8 cellular contexts compared by ENCODE assay signal in the genomic region with DNA sequence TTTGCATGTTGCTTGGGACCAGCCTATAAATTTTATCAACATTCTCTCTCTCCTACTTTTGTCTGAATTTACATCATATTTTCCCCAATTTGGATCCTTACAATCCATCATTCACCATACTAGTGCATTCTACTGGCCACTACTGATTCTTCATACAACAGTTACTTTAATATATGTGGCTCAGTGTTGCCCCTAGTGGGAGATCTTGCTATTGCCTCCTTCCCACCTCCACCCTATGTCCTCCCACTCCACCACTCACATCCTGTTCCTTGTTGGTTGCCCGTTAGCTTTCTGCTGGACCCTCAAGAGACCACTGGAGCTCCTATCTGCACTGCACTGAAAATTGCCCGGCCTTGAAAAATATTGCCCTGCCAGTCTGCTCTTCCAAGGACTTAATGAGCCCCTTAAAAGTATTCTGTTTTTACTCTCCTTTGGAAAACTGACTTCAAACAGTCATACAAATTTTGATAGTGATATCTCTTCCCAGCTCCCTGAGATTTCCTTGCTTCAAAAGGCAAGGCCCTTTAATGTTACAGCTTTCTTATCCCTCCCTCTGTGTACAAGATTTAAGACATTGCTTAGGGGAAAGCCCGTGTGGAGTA.
DNase-seq lines count a peak whose midpoint lies in the region; ATAC-seq, FAIRE-seq and TF ChIP-seq lines count a peak whose summit lies in the region.

No MANE protein-coding gene starts in this region.

- POLR2A ChIA-PET in AG04450 (lab: Yijun Ruan, JAX), result no interaction called here

- H3K4me3 ChIP-seq in AG04450 (ENCODE audit: low read depth, low read length), result no peak overlapping the region
- H3K4me3 ChIP-seq in choroid plexus epithelial cell (ENCODE audit: low read depth, low read length), result no peak overlapping the region

- DNase-seq in AG04450 (ENCODE audit: low read depth, low spot score) (no peak), GM18507 (ENCODE audit: extremely low spot score, insufficient read length, low read depth) (no peak), NCI-H1694 treated with DMSO at 0.1 percent for 48 hours (lab: John Stamatoyannopoulos, UW) (peak; percentile 14), choroid plexus epithelial cell (ENCODE audit: low read depth) (peak; percentile 22)
- DNase-seq in stimulated activated naive CD8-positive, alpha-beta T cell treated with anti-CD3 and anti-CD28 coated beads, Interleukin-15, Interleukin-2, amounts not matched to agents 100 U/mL and 50 U/mL, for 24 hours, result peak; percentile 4
- no peak for DNase-seq in effector CD4-positive, alpha-beta T cell

- ATAC-seq in HG02798 (IDR thresholded peaks at IDR 0.05; ENCODE audit: poor library complexity, unreplicated experiment) (peak; percentile 97), HG02970 (IDR thresholded peaks at IDR 0.05; ENCODE audit: low FRiP score, unreplicated experiment) (no peak)
- ATAC-seq in stimulated activated naive CD8-positive, alpha-beta T cell treated with anti-CD3 and anti-CD28 coated beads, Interleukin-15, Interleukin-2, amounts not matched to agents 100 U/mL and 50 U/mL, for 24 hours, result peak; percentile 52

- CTCF ChIA-PET in AG04450 (lab: Charles Lee), result interaction anchor here (1.1 to 2.0 kb wide), 11 partner anchors 9 to 128 kb away, joined by 3 to 7 read pairs (median 4); no protein-coding TSS in a partner anchor

- FAIRE-seq in GM18507 (lab: Jason Lieb, UNC), result peak; percentile 59

- TF ChIP-seq CTCF in AG04450 (IDR thresholded peaks at IDR 0.05; ENCODE audit: low read depth, low read length) (peak; percentile 54), choroid plexus epithelial cell (conservative IDR thresholded peaks at IDR 0.05; ENCODE audit: low read depth, low read length) (peak; percentile 44)

- no peak overlapping the region for H3K27ac ChIP-seq in AG04450 (ENCODE audit: low read depth, low read length)

- H3K9me3 ChIP-seq in AG04450 (ENCODE audit: control insufficient read depth, insufficient read depth, low read length), result no peaks in the 10 kb centered on the region

- H3K27me3 ChIP-seq in AG04450 (ENCODE audit: control insufficient read depth, insufficient read depth, low read length), result no peaks in the 10 kb centered on the region

Comparison
In these comparisons a context has a peak if more than half of its experiments do, and no peak if none do; other contexts are left out.
1. DNase-seq: peak in NCI-H1694 treated with DMSO at 0.1 percent for 48 hours (single experiment), choroid plexus epithelial cell (single experiment) and stimulated activated naive CD8-positive, alpha-beta T cell treated with anti-CD3 and anti-CD28 coated beads, Interleukin-15, Interleukin-2, amounts not matched to agents 100 U/mL and 50 U/mL, for 24 hours (single experiment); none in AG04450 (single experiment), GM18507 (single experiment) and effector CD4-positive, alpha-beta T cell (single experiment).